Comparison of ENCODE assay signal across 1 cellular context in the genomic region with DNA sequence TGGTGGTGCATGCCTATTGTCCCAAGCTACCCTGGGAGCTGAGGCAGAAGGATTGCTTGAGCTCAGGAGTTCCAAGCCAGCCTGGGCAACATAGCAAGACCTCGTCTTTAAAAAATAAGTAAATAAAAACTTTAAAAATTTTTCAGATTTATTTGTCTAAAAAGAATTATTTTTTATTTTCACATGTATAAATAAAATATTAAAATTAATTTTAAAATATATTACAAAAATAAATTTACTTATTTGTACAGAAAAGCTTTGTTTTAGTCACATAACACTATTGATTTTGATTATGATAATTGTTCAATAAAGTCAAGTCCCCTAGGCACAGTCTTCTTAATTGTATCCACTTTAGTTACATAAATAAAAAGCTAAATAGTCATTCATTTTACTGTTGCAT.
TF ChIP-seq lines count a peak whose summit lies in the region.

No MANE protein-coding gene starts in this region.

TF ChIP-seq in GM12878, 131 proteins besides CTCF, POLR2A, EP300 and RAD21 (continued from another document):
- TF ChIP-seq, protein P1, sequence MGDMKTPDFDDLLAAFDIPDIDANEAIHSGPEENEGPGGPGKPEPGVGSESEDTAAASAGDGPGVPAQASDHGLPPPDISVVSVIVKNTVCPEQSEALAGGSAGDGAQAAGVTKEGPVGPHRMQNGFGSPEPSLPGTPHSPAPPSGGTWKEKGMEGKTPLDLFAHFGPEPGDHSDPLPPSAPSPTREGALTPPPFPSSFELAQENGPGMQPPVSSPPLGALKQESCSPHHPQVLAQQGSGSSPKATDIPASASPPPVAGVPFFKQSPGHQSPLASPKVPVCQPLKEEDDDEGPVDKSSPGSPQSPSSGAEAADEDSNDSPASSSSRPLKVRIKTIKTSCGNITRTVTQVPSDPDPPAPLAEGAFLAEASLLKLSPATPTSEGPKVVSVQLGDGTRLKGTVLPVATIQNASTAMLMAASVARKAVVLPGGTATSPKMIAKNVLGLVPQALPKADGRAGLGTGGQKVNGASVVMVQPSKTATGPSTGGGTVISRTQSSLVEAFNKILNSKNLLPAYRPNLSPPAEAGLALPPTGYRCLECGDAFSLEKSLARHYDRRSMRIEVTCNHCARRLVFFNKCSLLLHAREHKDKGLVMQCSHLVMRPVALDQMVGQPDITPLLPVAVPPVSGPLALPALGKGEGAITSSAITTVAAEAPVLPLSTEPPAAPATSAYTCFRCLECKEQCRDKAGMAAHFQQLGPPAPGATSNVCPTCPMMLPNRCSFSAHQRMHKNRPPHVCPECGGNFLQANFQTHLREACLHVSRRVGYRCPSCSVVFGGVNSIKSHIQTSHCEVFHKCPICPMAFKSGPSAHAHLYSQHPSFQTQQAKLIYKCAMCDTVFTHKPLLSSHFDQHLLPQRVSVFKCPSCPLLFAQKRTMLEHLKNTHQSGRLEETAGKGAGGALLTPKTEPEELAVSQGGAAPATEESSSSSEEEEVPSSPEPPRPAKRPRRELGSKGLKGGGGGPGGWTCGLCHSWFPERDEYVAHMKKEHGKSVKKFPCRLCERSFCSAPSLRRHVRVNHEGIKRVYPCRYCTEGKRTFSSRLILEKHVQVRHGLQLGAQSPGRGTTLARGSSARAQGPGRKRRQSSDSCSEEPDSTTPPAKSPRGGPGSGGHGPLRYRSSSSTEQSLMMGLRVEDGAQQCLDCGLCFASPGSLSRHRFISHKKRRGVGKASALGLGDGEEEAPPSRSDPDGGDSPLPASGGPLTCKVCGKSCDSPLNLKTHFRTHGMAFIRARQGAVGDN (IDR thresholded peaks at IDR 0.05) = no peak
- TF ChIP-seq ZNF217 (IDR thresholded peaks at IDR 0.05) = no peak
- TF ChIP-seq CEBPB (IDR thresholded peaks at IDR 0.05; ENCODE audit: borderline replicate concordance in 1 of 2, low read depth in 2 of 2, low read length in 2 of 2) = no peak
- no peak for TF ChIP-seq EZH2 (IDR thresholded peaks at IDR 0.05; ENCODE audit: borderline replicate concordance, control insufficient read depth, low read depth, low read length)
- no peak for TF ChIP-seq DPF2 (IDR thresholded peaks at IDR 0.05)
- no peak for TF ChIP-seq HCFC1 (IDR thresholded peaks at IDR 0.05; ENCODE audit: low read length)
